17 cellular contexts compared by ENCODE assay signal in genomic region chr17:16455997-16456769, GRCh38.
"Had no signal": no experiment of that assay in that cellular context is flagged by ENCODE, and none has a peak within 500 bp of the region (broad histone marks: within the 10 kb centered on the region; RNA-seq: fewer than 3 reads in every experiment).

No MANE protein-coding gene starts in this region.

- H3K27me3 Mint-ChIP-seq: activated CD4-positive, alpha-beta memory T cell treated with anti-CD3 and anti-CD28 coated beads for 36 hours; activated naive CD4-positive, alpha-beta T cell treated with anti-CD3 and anti-CD28 coated beads, Interleukin-2, amount 50 U/mL, for 24 hours; progenitor cell of endocrine pancreas; stimulated activated naive CD8-positive, alpha-beta T cell treated with anti-CD3 and anti-CD28 coated beads, Interleukin-15, Interleukin-2, amounts not matched to agents 100 ng/mL and 50 ng/mL, for 24 hours had no signal

- ATAC-seq: activated T-cell treated with anti-CD3 and anti-CD28 coated beads, Interleukin-2, amount 50 U/mL, for 72 hours; left lung had no signal

- DNase-seq: activated CD4-positive, alpha-beta memory T cell treated with anti-CD3 and anti-CD28 coated beads for 36 hours; activated CD4-positive, alpha-beta T cell treated with anti-CD3 and anti-CD28 coated beads for 4 hours; activated CD8-positive, alpha-beta memory T cell treated with anti-CD3 and anti-CD28 coated beads, Interleukin-2, amount 50 U/mL, for 4 hours; activated gamma-delta T cell; activated T-cell treated with anti-CD3 and anti-CD28 coated beads, Interleukin-2, amount 50 U/mL, for 72 hours; brain microvascular endothelial cell; foreskin melanocyte; left lung; midbrain; occipital lobe; stimulated activated CD4-positive, alpha-beta T cell treated with anti-CD3 and anti-CD28 coated beads, Interleukin-2, amount 100 ng/mL, for 24 hours had no signal

- H3K4me1 ChIP-seq: left lung had no signal

- H3K36me3 ChIP-seq: brain microvascular endothelial cell had no signal

- H3K9me3 Mint-ChIP-seq: activated CD4-positive, alpha-beta memory T cell treated with anti-CD3 and anti-CD28 coated beads for 36 hours; activated naive CD4-positive, alpha-beta T cell treated with anti-CD3 and anti-CD28 coated beads, Interleukin-2, amount 50 U/mL, for 24 hours; activated T-cell treated with anti-CD3 and anti-CD28 coated beads, Interleukin-2, amount 50 U/mL, for 72 hours; nephron; stimulated activated naive CD8-positive, alpha-beta T cell treated with anti-CD3 and anti-CD28 coated beads, Interleukin-15, Interleukin-2, amounts not matched to agents 100 ng/mL and 50 ng/mL, for 24 hours had no signal

- H3K27ac ChIP-seq: brain microvascular endothelial cell, coronary artery, left lung, tibial nerve had no signal

- H3K4me3 ChIP-seq: coronary artery, left lung, tibial nerve had no signal

- H3K27ac Mint-ChIP-seq: activated CD4-positive, alpha-beta memory T cell treated with anti-CD3 and anti-CD28 coated beads for 36 hours; activated naive CD4-positive, alpha-beta T cell treated with anti-CD3 and anti-CD28 coated beads, Interleukin-2, amount 50 U/mL, for 24 hours; activated T-cell treated with anti-CD3 and anti-CD28 coated beads, Interleukin-2, amount 50 U/mL, for 72 hours; nephron; progenitor cell of endocrine pancreas; stimulated activated naive CD8-positive, alpha-beta T cell treated with anti-CD3 and anti-CD28 coated beads, Interleukin-15, Interleukin-2, amounts not matched to agents 100 ng/mL and 50 ng/mL, for 24 hours had no signal

- H3K9me3 ChIP-seq: left lung, tibial nerve had no signal

- H3K36me3 Mint-ChIP-seq: activated naive CD4-positive, alpha-beta T cell treated with anti-CD3 and anti-CD28 coated beads, Interleukin-2, amount 50 U/mL, for 24 hours had no signal

- H3K4me3 Mint-ChIP-seq: activated CD4-positive, alpha-beta memory T cell treated with anti-CD3 and anti-CD28 coated beads for 36 hours; activated naive CD4-positive, alpha-beta T cell treated with anti-CD3 and anti-CD28 coated beads, Interleukin-2, amount 50 U/mL, for 24 hours; activated T-cell treated with anti-CD3 and anti-CD28 coated beads, Interleukin-2, amount 50 U/mL, for 72 hours; nephron; stimulated activated naive CD8-positive, alpha-beta T cell treated with anti-CD3 and anti-CD28 coated beads, Interleukin-15, Interleukin-2, amounts not matched to agents 100 ng/mL and 50 ng/mL, for 24 hours had no signal

- H3K27me3 ChIP-seq: brain microvascular endothelial cell, left lung, tibial nerve had no signal
